In the genomic region with DNA sequence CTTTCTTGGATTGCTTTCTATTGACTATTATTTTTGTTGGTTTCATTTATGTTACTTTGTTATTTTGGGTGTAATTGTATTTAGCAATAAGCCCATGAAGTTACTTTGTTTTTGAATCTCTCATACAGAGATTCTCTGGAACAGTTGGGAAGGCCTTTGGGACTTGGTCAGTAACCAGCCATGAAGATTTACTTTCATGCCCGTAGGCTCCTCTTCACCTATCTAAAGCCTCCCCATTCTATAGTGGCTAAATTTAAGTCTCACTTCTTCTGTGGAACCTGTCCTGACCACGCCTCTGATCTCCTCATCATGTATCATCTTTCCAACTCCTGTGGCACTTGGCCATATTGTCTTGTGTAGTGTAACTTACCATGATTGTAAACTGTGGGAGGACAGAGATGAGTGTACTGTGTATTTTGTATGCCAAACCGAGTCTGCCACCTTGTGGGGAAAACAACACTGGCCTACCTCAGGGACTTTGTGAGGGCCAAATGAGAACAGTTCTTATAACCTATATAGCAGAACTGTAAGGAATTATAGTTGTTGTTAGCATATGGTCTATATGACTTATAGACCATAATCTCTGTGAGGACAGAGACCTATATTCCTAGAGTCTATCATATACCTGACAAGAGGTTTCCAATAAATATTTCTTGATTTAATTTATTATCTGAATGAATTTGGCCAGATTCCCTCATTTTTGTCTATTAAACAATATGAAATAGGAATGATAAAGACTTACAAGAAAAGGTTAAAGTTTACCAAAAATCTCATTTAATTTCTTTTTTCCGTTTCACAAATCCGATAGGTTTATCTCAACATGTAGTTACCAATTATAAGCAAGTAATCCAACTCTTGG, we compare ENCODE assay signal across 7 cellular contexts.
DNase-seq lines count a peak whose midpoint lies in the region; ATAC-seq and TF ChIP-seq lines count a peak whose summit lies in the region.

No MANE protein-coding gene starts in this region.

- H3K4me1 Mint-ChIP-seq in activated CD4-positive, alpha-beta T cell treated with anti-CD3 and anti-CD28 coated beads, Interleukin-2, amount 10 ng/mL, durations not matched to agents 24 days and 14 days, result peaks cover 10% of the 10 kb centered on the region
- peaks cover 6% of the 10 kb centered on the region for H3K4me1 Mint-ChIP-seq in memory B cell

- H3K36me3 Mint-ChIP-seq in activated CD4-positive, alpha-beta T cell treated with anti-CD3 and anti-CD28 coated beads, Interleukin-2, amount 10 ng/mL, durations not matched to agents 24 days and 14 days (ENCODE audit: low read depth), result no peaks in the 10 kb centered on the region
- H3K36me3 Mint-ChIP-seq in memory B cell, result peaks cover 3% of the 10 kb centered on the region

- H3K27me3 Mint-ChIP-seq in activated CD4-positive, alpha-beta T cell treated with anti-CD3 and anti-CD28 coated beads, Interleukin-2, amount 10 ng/mL, durations not matched to agents 24 days and 14 days, result no peaks in the 10 kb centered on the region
- no peaks in the 10 kb centered on the region for H3K27me3 Mint-ChIP-seq in memory B cell

- peak overlapping the region; percentile 0 for H3K27ac Mint-ChIP-seq in activated CD4-positive, alpha-beta T cell treated with anti-CD3 and anti-CD28 coated beads, Interleukin-2, amount 10 ng/mL, durations not matched to agents 24 days and 14 days
- H3K27ac Mint-ChIP-seq in memory B cell, result no peak overlapping the region

- DNase-seq in NCI-H524 treated with DMSO at 0.1 percent for 48 hours (lab: John Stamatoyannopoulos, UW) (peak; percentile 68), memory B cell (ENCODE audit: low spot score in 2 of 2) (peak; percentile 18 to 26)
- DNase-seq in activated CD4-positive, alpha-beta T cell treated with anti-CD3 and anti-CD28 coated beads, Interleukin-2, amount 10 ng/mL, durations not matched to agents 24 days and 14 days, result peak; percentile 92
- DNase-seq in effector CD8-positive, alpha-beta T cell (lab: John Stamatoyannopoulos, UW), result peak; percentile 20
- DNase-seq in stimulated activated CD8-positive, alpha-beta memory T cell treated with anti-CD3 and anti-CD28 coated beads, Interleukin-4, amount 100 ng/mL, for 48 hours, result peak; percentile 65

- ATAC-seq in HG03175 (IDR thresholded peaks at IDR 0.05; ENCODE audit: unreplicated experiment) (peak; percentile 68), memory B cell (ENCODE audit: low read depth) (peak; percentile 81)

- H3K9me3 Mint-ChIP-seq in activated CD4-positive, alpha-beta T cell treated with anti-CD3 and anti-CD28 coated beads, Interleukin-2, amount 10 ng/mL, durations not matched to agents 24 days and 14 days, result no peaks in the 10 kb centered on the region
- H3K9me3 Mint-ChIP-seq in memory B cell, result no peaks in the 10 kb centered on the region

- intact Hi-C loops in activated CD4-positive, alpha-beta T cell treated with anti-CD3 and anti-CD28 coated beads, Interleukin-2, amount 10 ng/mL, durations not matched to agents 24 days and 14 days (cut with micrococcal nuclease), result loop anchor here (1.0 kb wide), 4 partner anchors 30 to 179 kb away; a partner anchor contains a TSS

- no peak overlapping the region for H3K4me3 Mint-ChIP-seq in activated CD4-positive, alpha-beta T cell treated with anti-CD3 and anti-CD28 coated beads, Interleukin-2, amount 10 ng/mL, durations not matched to agents 24 days and 14 days
- H3K4me3 Mint-ChIP-seq in memory B cell, result no peak overlapping the region

- TF ChIP-seq CTCF in GM12873 (IDR thresholded peaks at IDR 0.05; ENCODE audit: insufficient read depth, low read depth, low read length, missing control alignments), result peak; percentile 81

Comparison
In these comparisons a context has a peak if more than half of its experiments do, and no peak if none do; other contexts are left out.
1. Peak in every context shown above with its lines: DNase-seq and ATAC-seq.
2. DNase-seq: peak in every context shown above with its lines; median percentile 92 in activated CD4-positive, alpha-beta T cell treated with anti-CD3 and anti-CD28 coated beads, Interleukin-2, amount 10 ng/mL, durations not matched to agents 24 days and 14 days; 68 in NCI-H524 treated with DMSO at 0.1 percent for 48 hours; 65 in stimulated activated CD8-positive, alpha-beta memory T cell treated with anti-CD3 and anti-CD28 coated beads, Interleukin-4, amount 100 ng/mL, for 48 hours; 22 in memory B cell; 20 in effector CD8-positive, alpha-beta T cell.